In genomic region chr3:67593761-67594234, GRCh38 we compare ENCODE assay signal across 15 cellular contexts.
DNase-seq lines count a peak whose midpoint lies in the region; ATAC-seq and TF ChIP-seq lines count a peak whose summit lies in the region.
"Had no signal": no experiment of that assay in that cellular context is flagged by ENCODE, and none has a peak within 500 bp of the region (broad histone marks: within the 10 kb centered on the region; RNA-seq: fewer than 3 reads in every experiment).

No MANE protein-coding gene starts in this region.

- peaks cover 8% of the 10 kb centered on the region for H3K4me1 ChIP-seq in OCI-LY7 (ENCODE audit: insufficient read depth, low read length, poor library complexity, severe bottlenecking)
- H3K4me1 ChIP-seq: esophagus squamous epithelium, Peyer's patch had no signal

- H4K20me1 ChIP-seq in OCI-LY7 (ENCODE audit: insufficient read depth, low read length) = no peaks in the 10 kb centered on the region

- H3K36me3 ChIP-seq in OCI-LY7 (ENCODE audit: insufficient read depth, low read length) = peaks cover 27% of the 10 kb centered on the region

- POLR2A ChIA-PET in activated CD8-positive, alpha-beta T cell treated with anti-CD3 and anti-CD28 coated beads for 36 hours (lab: Charles Lee) = no interaction called here
- POLR2A ChIA-PET in activated CD8-positive, alpha-beta T cell treated with anti-CD3 and anti-CD28 coated beads, Interleukin-2, amount 10 ng/mL, durations not matched to agents 7 days and 5 days (lab: Charles Lee) = no interaction called here
- POLR2A ChIA-PET in OCI-LY7 (lab: Charles Lee) = interaction anchor here (0.5 to 1.3 kb wide), 3 partner anchors 10 to 52 kb away, joined by 3 read pairs; no protein-coding TSS in a partner anchor

- peaks cover 49% of the 10 kb centered on the region for H3K36me3 Mint-ChIP-seq in activated CD8-positive, alpha-beta T cell treated with anti-CD3 and anti-CD28 coated beads for 36 hours (ENCODE audit: low read depth)
- H3K36me3 Mint-ChIP-seq in activated CD8-positive, alpha-beta T cell treated with anti-CD3 and anti-CD28 coated beads, Interleukin-2, amount 10 ng/mL, durations not matched to agents 7 days and 5 days (ENCODE audit: low read depth) = peaks cover 67% of the 10 kb centered on the region

- no peak overlapping the region for H3K4me3 Mint-ChIP-seq in activated CD8-positive, alpha-beta T cell treated with anti-CD3 and anti-CD28 coated beads for 36 hours
- H3K4me3 Mint-ChIP-seq in activated CD8-positive, alpha-beta T cell treated with anti-CD3 and anti-CD28 coated beads, Interleukin-2, amount 10 ng/mL, durations not matched to agents 7 days and 5 days = no peak overlapping the region
- H3K4me3 Mint-ChIP-seq: activated naive CD8-positive, alpha-beta T cell treated with anti-CD3 and anti-CD28 coated beads, Interleukin-2, amount 10 ng/mL, durations not matched to agents 7 days and 5 days; memory B cell had no signal

- peak; percentile 53 for ATAC-seq in activated CD8-positive, alpha-beta T cell treated with anti-CD3 and anti-CD28 coated beads for 36 hours
- ATAC-seq in activated CD8-positive, alpha-beta T cell treated with anti-CD3 and anti-CD28 coated beads, Interleukin-2, amount 10 ng/mL, durations not matched to agents 7 days and 5 days = no peak
- no peak for ATAC-seq in GM18907 (IDR thresholded peaks at IDR 0.05; ENCODE audit: unreplicated experiment)
- ATAC-seq: right cardiac atrium had no signal

- no peak overlapping the region for H3K27ac ChIP-seq in OCI-LY7 (ENCODE audit: low read depth, low read length, poor library complexity, severe bottlenecking)
- H3K27ac ChIP-seq: esophagus squamous epithelium, Peyer's patch had no signal

- H3K9me2 ChIP-seq in OCI-LY7 (ENCODE audit: insufficient read depth, low read length) = no peaks in the 10 kb centered on the region

- CTCF ChIA-PET in activated CD8-positive, alpha-beta T cell treated with anti-CD3 and anti-CD28 coated beads for 36 hours (lab: Charles Lee) = interaction anchor here (0.8 to 2.6 kb wide), 5 partner anchors 18 to 210 kb away, joined by 3 to 13 read pairs (median 3); no protein-coding TSS in a partner anchor
- CTCF ChIA-PET in activated CD8-positive, alpha-beta T cell treated with anti-CD3 and anti-CD28 coated beads, Interleukin-2, amount 10 ng/mL, durations not matched to agents 7 days and 5 days (lab: Charles Lee) = interaction anchor here (1.1 to 2.2 kb wide), 4 partner anchors 15 to 196 kb away, joined by 3 to 10 read pairs (median 4); no protein-coding TSS in a partner anchor
- CTCF ChIA-PET in OCI-LY7 (lab: Charles Lee; ENCODE audit: unreplicated experiment) = interaction anchor here (0.5 kb wide), 1 partner anchor 596 kb away, joined by 3 read pairs; the partner anchor contains the start of gene KBTBD8

- DNase-seq in activated CD8-positive, alpha-beta T cell treated with anti-CD3 and anti-CD28 coated beads for 36 hours = no peak
- DNase-seq in activated CD8-positive, alpha-beta T cell treated with anti-CD3 and anti-CD28 coated beads, Interleukin-2, amount 10 ng/mL, durations not matched to agents 7 days and 5 days = no peak
- DNase-seq in OCI-LY7 (ENCODE audit: low spot score) (peak; percentile 18), fibroblast of peridontal ligament (ENCODE audit: extremely low read depth) (peak; percentile 37), stromal cell of bone marrow (ENCODE audit: low read depth) (peak; percentile 19), SKM-1 treated with dmso at 0.1 percent for 144 hours (lab: John Stamatoyannopoulos, UW; ENCODE audit: unreplicated experiment) (no peak), HPDE6-E6E7 (ENCODE audit: extremely low spot score) (no peak)
- DNase-seq: activated CD4-positive, CD25-positive, alpha-beta regulatory T cell treated with anti-CD3 and anti-CD28 coated beads, Interleukin-2, amount 50 U/mL, for 72 hours; activated naive CD8-positive, alpha-beta T cell treated with anti-CD3 and anti-CD28 coated beads, Interleukin-2, amount 10 ng/mL, durations not matched to agents 7 days and 5 days; esophagus squamous epithelium; NCI-H1417; Peyer's patch; right cardiac atrium had no signal

- H3K4me1 Mint-ChIP-seq in activated CD8-positive, alpha-beta T cell treated with anti-CD3 and anti-CD28 coated beads for 36 hours (ENCODE audit: low read depth) = peaks cover 59% of the 10 kb centered on the region
- peaks cover 32% of the 10 kb centered on the region for H3K4me1 Mint-ChIP-seq in activated CD8-positive, alpha-beta T cell treated with anti-CD3 and anti-CD28 coated beads, Interleukin-2, amount 10 ng/mL, durations not matched to agents 7 days and 5 days (ENCODE audit: low read depth)

- no peak overlapping the region for H3K4me3 ChIP-seq in OCI-LY7 (ENCODE audit: low read depth, low read length, poor library complexity, severe bottlenecking)
- H3K4me3 ChIP-seq: esophagus squamous epithelium, Peyer's patch had no signal

- no peak overlapping the region for H3K27ac Mint-ChIP-seq in activated CD8-positive, alpha-beta T cell treated with anti-CD3 and anti-CD28 coated beads for 36 hours
- no peak overlapping the region for H3K27ac Mint-ChIP-seq in activated CD8-positive, alpha-beta T cell treated with anti-CD3 and anti-CD28 coated beads, Interleukin-2, amount 10 ng/mL, durations not matched to agents 7 days and 5 days
- H3K27ac Mint-ChIP-seq: activated naive CD8-positive, alpha-beta T cell treated with anti-CD3 and anti-CD28 coated beads, Interleukin-2, amount 10 ng/mL, durations not matched to agents 7 days and 5 days; memory B cell had no signal

- H3K79me2 ChIP-seq in OCI-LY7 (ENCODE audit: insufficient read depth, low read depth, low read length) = no peaks in the 10 kb centered on the region

- no peak overlapping the region for H3K4me2 ChIP-seq in OCI-LY7 (ENCODE audit: low read length)

- no TSS peak for BruUV-seq in OCI-LY7 (replicated peaks; lab: Mats Ljungman, UMichigan)

- TF ChIP-seq CTCF in activated CD8-positive, alpha-beta T cell treated with anti-CD3 and anti-CD28 coated beads for 36 hours (IDR thresholded peaks at IDR 0.05) = no peak
- peak; percentile 55; the same call in 1 of the 2 replicates for TF ChIP-seq CTCF in OCI-LY7 (conservative IDR thresholded peaks at IDR 0.05; ENCODE audit: low read length)

- H3K9me3 Mint-ChIP-seq in activated CD8-positive, alpha-beta T cell treated with anti-CD3 and anti-CD28 coated beads for 36 hours = no peaks in the 10 kb centered on the region
- H3K9me3 Mint-ChIP-seq in activated CD8-positive, alpha-beta T cell treated with anti-CD3 and anti-CD28 coated beads, Interleukin-2, amount 10 ng/mL, durations not matched to agents 7 days and 5 days (ENCODE audit: insufficient read depth) = no peaks in the 10 kb centered on the region

- intact Hi-C loops in activated CD8-positive, alpha-beta T cell treated with anti-CD3 and anti-CD28 coated beads for 36 hours (cut with micrococcal nuclease) = no loop called here
- intact Hi-C loops in OCI-LY7 (cut with micrococcal nuclease; ENCODE audit: unreplicated experiment) = loop anchor here (2.0 kb wide), 1 partner anchor 197 kb away; no protein-coding TSS in a partner anchor

- H3K27me3 Mint-ChIP-seq in activated CD8-positive, alpha-beta T cell treated with anti-CD3 and anti-CD28 coated beads for 36 hours = no peaks in the 10 kb centered on the region
- H3K27me3 Mint-ChIP-seq in activated CD8-positive, alpha-beta T cell treated with anti-CD3 and anti-CD28 coated beads, Interleukin-2, amount 10 ng/mL, durations not matched to agents 7 days and 5 days (ENCODE audit: low read depth) = no peaks in the 10 kb centered on the region
- H3K27me3 Mint-ChIP-seq: activated naive CD8-positive, alpha-beta T cell treated with anti-CD3 and anti-CD28 coated beads, Interleukin-2, amount 10 ng/mL, durations not matched to agents 7 days and 5 days; memory B cell had no signal

- H3K9me3 ChIP-seq in OCI-LY7 (ENCODE audit: low read length) = no peaks in the 10 kb centered on the region
- H3K9me3 ChIP-seq: esophagus squamous epithelium, Peyer's patch had no signal

- H2AFZ ChIP-seq in OCI-LY7 (ENCODE audit: low read length) = no peak overlapping the region

Comparison
In these comparisons a context has a peak if more than half of its experiments do, and no peak if none do; other contexts are left out.
1. DNase-seq: peak in OCI-LY7 (single experiment), fibroblast of peridontal ligament (single experiment) and stromal cell of bone marrow (single experiment); none in activated CD8-positive, alpha-beta T cell treated with anti-CD3 and anti-CD28 coated beads for 36 hours (single experiment), activated CD8-positive, alpha-beta T cell treated with anti-CD3 and anti-CD28 coated beads, Interleukin-2, amount 10 ng/mL, durations not matched to agents 7 days and 5 days (single experiment), SKM-1 treated with dmso at 0.1 percent for 144 hours (single experiment) and HPDE6-E6E7 (single experiment).